26 cellular contexts compared by ENCODE assay signal in the genomic region with DNA sequence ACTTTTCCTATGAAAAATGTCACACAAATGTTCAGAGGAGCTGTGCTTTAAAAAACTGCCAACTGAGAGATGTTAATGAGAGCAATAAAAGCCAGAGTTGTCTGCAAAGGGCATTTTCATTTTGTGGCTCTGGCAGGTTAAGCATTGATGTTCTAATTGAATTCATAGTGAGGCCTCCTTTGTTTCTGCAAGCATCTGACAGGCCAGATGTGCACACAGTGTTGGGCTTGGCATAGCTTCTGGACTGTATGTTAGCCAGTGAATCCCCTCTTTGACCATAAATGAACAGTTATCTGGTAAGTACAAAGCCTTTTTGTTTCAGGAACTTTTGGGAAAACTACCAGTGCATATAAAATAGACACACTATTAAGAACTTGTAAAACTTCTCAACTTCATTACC.
A peak's percentile ranks its signal among the peaks of the same experiment; 100 is the strongest.
DNase-seq lines count a peak whose midpoint lies in the region; ATAC-seq and TF ChIP-seq lines count a peak whose summit lies in the region.
"Had no signal": no experiment of that assay in that cellular context is flagged by ENCODE, and none has a peak within 500 bp of the region (broad histone marks: within the 10 kb centered on the region; RNA-seq: fewer than 3 reads in every experiment).

No MANE protein-coding gene starts in this region.

- no peak for ATAC-seq in natural killer cell treated with Interleukin-12 subunit alpha and Interleukin-12 subunit beta and Interleukin-15 and Interleukin-18, amount 100 ng/mL, for 72 hours
- ATAC-seq: A549; activated T-cell treated with anti-CD3 and anti-CD28 coated beads, Interleukin-2, amount 50 U/mL, for 72 hours; left lung; stimulated activated naive CD8-positive, alpha-beta T cell treated with anti-CD3 and anti-CD28 coated beads, Interleukin-15, Interleukin-2, amounts not matched to agents 100 U/mL and 50 U/mL, for 24 hours had no signal

- peaks cover 55% of the 10 kb centered on the region for H3K9me3 Mint-ChIP-seq in nephron progenitor cell
- no peaks in the 10 kb centered on the region for H3K9me3 Mint-ChIP-seq in natural killer cell treated with Interleukin-12 subunit alpha and Interleukin-12 subunit beta and Interleukin-15 and Interleukin-18, amount 100 ng/mL, for 72 hours
- H3K9me3 Mint-ChIP-seq: activated naive CD4-positive, alpha-beta T cell treated with anti-CD3 and anti-CD28 coated beads, Interleukin-2, amount 10 ng/mL, durations not matched to agents 7 days and 5 days; T-helper 1 cell treated with Interleukin-12 subunit alpha and Interleukin-12 subunit beta and Interleukin-4 antibody, amounts not matched to agents 30 μg/mL and 1 μg/mL, for 36 hours had no signal

- no peaks in the 10 kb centered on the region for H3K27me3 Mint-ChIP-seq in nephron progenitor cell (ENCODE audit: low read depth, poor library complexity)
- peaks cover 0 to 18% of the 10 kb centered on the region in 2 donors for H3K27me3 Mint-ChIP-seq in natural killer cell treated with Interleukin-12 subunit alpha and Interleukin-12 subunit beta and Interleukin-15 and Interleukin-18, amount 100 ng/mL, for 72 hours
- H3K27me3 Mint-ChIP-seq: activated naive CD4-positive, alpha-beta T cell treated with anti-CD3 and anti-CD28 coated beads, Interleukin-2, amount 10 ng/mL, durations not matched to agents 7 days and 5 days had no signal

- no peak for TF ChIP-seq CTCF in nephron progenitor cell (IDR thresholded peaks at IDR 0.05)

- H3K27ac Mint-ChIP-seq in nephron progenitor cell, result no peak overlapping the region
- no peak overlapping the region for H3K27ac Mint-ChIP-seq in natural killer cell treated with Interleukin-12 subunit alpha and Interleukin-12 subunit beta and Interleukin-15 and Interleukin-18, amount 100 ng/mL, for 72 hours
- H3K27ac Mint-ChIP-seq: activated naive CD4-positive, alpha-beta T cell treated with anti-CD3 and anti-CD28 coated beads, Interleukin-2, amount 10 ng/mL, durations not matched to agents 7 days and 5 days; activated T-cell treated with anti-CD3 and anti-CD28 coated beads, Interleukin-2, amount 50 U/mL, for 72 hours; T-helper 1 cell treated with Interleukin-12 subunit alpha and Interleukin-12 subunit beta and Interleukin-4 antibody, amounts not matched to agents 30 μg/mL and 1 μg/mL, for 36 hours had no signal

- H3K36me3 Mint-ChIP-seq in nephron progenitor cell (ENCODE audit: low read depth), result peaks cover 61% of the 10 kb centered on the region
- H3K36me3 Mint-ChIP-seq in natural killer cell treated with Interleukin-12 subunit alpha and Interleukin-12 subunit beta and Interleukin-15 and Interleukin-18, amount 100 ng/mL, for 72 hours, result no peaks in the 10 kb centered on the region
- H3K36me3 Mint-ChIP-seq: activated naive CD4-positive, alpha-beta T cell treated with anti-CD3 and anti-CD28 coated beads, Interleukin-2, amount 10 ng/mL, durations not matched to agents 7 days and 5 days had no signal

- no peak overlapping the region for H3K4me3 Mint-ChIP-seq in nephron progenitor cell
- no peak overlapping the region for H3K4me3 Mint-ChIP-seq in natural killer cell treated with Interleukin-12 subunit alpha and Interleukin-12 subunit beta and Interleukin-15 and Interleukin-18, amount 100 ng/mL, for 72 hours
- H3K4me3 Mint-ChIP-seq: activated naive CD4-positive, alpha-beta T cell treated with anti-CD3 and anti-CD28 coated beads, Interleukin-2, amount 10 ng/mL, durations not matched to agents 7 days and 5 days; activated T-cell treated with anti-CD3 and anti-CD28 coated beads, Interleukin-2, amount 50 U/mL, for 72 hours; T-helper 1 cell treated with Interleukin-12 subunit alpha and Interleukin-12 subunit beta and Interleukin-4 antibody, amounts not matched to agents 30 μg/mL and 1 μg/mL, for 36 hours had no signal

- H3K4me1 Mint-ChIP-seq in nephron progenitor cell, result peaks cover 13% of the 10 kb centered on the region
- H3K4me1 Mint-ChIP-seq in natural killer cell treated with Interleukin-12 subunit alpha and Interleukin-12 subunit beta and Interleukin-15 and Interleukin-18, amount 100 ng/mL, for 72 hours (ENCODE audit: low read depth in 2 of 2), result no peaks in the 10 kb centered on the region
- H3K4me1 Mint-ChIP-seq: activated naive CD4-positive, alpha-beta T cell treated with anti-CD3 and anti-CD28 coated beads, Interleukin-2, amount 10 ng/mL, durations not matched to agents 7 days and 5 days had no signal

- DNase-seq in C1 segment of cervical spinal cord (lab: John Stamatoyannopoulos, UW) (peak in 10 of 14 donors; percentile 2 to 26 (median 6)), amygdala (lab: John Stamatoyannopoulos, UW) (peak in 38 of 56 donors; percentile 0 to 75 (median 14)), foreskin melanocyte (peak; percentile 71), nucleus accumbens (lab: John Stamatoyannopoulos, UW) (peak in 41 of 56 donors; percentile 0 to 48 (median 20)), nephron progenitor cell (no peak), mucosa of gallbladder (ENCODE audit: low spot score) (no peak), NCI-H1417 (lab: John Stamatoyannopoulos, UW) (no peak)
- no peak for DNase-seq in natural killer cell treated with Interleukin-12 subunit alpha and Interleukin-12 subunit beta and Interleukin-15 and Interleukin-18, amount 100 ng/mL, for 72 hours (ENCODE audit: low spot score)
- DNase-seq: activated CD4-positive, alpha-beta T cell treated with anti-CD3 and anti-CD28 coated beads for 4 hours; activated naive CD4-positive, alpha-beta T cell treated with anti-CD3 and anti-CD28 coated beads, Interleukin-2, amount 10 ng/mL, durations not matched to agents 7 days and 5 days; activated T-cell treated with anti-CD3 and anti-CD28 coated beads, Interleukin-2, amount 50 U/mL, for 72 hours; Calu3; effector CD8-positive, alpha-beta T cell; esophagus squamous epithelium; GOT3; left lung; NCI-H187 treated with DMSO at 0.1 percent for 48 hours; NCI-H526 treated with DMSO at 0.1 percent for 48 hours; OCI-M1; SHP77 treated with DMSO at 0.1 percent for 48 hours; stimulated activated CD4-positive, alpha-beta T cell treated with anti-CD3 and anti-CD28 coated beads, Interleukin-12 subunit alpha, Interleukin-12 subunit beta, amount 100 ng/mL, for 4 hours; stimulated activated CD4-positive, alpha-beta T cell treated with anti-CD3 and anti-CD28 coated beads, Interleukin-4, amount 100 ng/mL, for 4 hours; stimulated activated naive CD8-positive, alpha-beta T cell treated with anti-CD3 and anti-CD28 coated beads, Interleukin-15, Interleukin-2, amounts not matched to agents 100 U/mL and 50 U/mL, for 24 hours; trophoblast cell had no signal

Comparison
In these comparisons a context has a peak if more than half of its experiments do, and no peak if none do; other contexts are left out.
1. DNase-seq: peak in C1 segment of cervical spinal cord (10 of 14), amygdala (38 of 56), foreskin melanocyte (single experiment) and nucleus accumbens (41 of 56); none in nephron progenitor cell (single experiment), mucosa of gallbladder (single experiment), natural killer cell treated with Interleukin-12 subunit alpha and Interleukin-12 subunit beta and Interleukin-15 and Interleukin-18, amount 100 ng/mL, for 72 hours (single experiment) and NCI-H1417 (0 of 3).